Comparison of ENCODE assay signal across 8 cellular contexts in the genomic region with DNA sequence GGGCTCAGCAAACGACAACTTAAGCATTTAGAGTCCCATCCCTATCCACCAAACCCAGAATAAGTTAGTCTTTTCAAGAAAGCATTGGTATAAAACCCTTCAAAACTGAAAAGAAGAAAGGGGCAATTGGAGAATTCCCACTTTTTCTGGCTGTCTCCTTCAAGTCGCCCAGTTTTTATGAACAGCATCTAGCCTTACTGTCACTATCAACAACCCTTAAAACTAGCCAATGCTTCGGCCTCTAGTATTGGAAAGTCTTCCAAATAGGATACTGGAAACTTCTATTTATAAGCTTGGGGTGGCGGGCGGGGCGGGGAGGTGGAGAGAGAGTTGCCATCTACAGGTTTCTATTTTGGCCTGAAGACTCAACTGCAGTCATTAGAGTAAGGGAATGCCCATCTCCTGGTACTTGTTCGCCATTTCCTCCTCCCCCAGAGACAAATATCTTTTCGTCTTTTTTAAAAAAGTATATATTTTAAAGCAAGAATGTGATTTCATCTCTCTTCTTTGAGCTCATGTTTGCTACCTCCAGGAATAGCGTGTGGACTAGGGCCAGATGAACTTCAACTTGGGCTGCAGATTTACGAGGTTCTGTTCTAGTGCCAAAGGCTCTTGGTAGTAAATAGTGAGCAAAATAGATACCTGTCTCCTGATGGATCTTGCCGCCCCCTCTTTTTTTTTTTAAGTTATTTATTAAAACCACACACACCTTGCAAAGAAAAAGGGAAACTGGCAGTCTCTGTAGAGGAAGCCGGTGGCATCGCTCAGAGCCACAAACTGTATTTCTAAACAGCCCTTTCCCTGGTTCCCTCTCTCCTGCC. TPM values are rescaled to one million over a fixed set of nuclear protein-coding genes. Genes with fewer than 3 reads are reported as not detected.
DNase-seq lines count a peak whose midpoint lies in the region; ATAC-seq and TF ChIP-seq lines count a peak whose summit lies in the region.

No MANE protein-coding gene starts in this region.

- H3K27ac ChIP-seq in Panc1 (ENCODE audit: low read length) (peak overlapping the region; percentile 62), dorsolateral prefrontal cortex (peak overlapping the region in 57 of 59 donors; percentile 34 to 100 (median 99)), mucosa of rectum (ENCODE audit: low read depth in 2 of 2, low read length in 2 of 2) (peak overlapping the region; percentile 45 to 98)

- CTCF ChIA-PET in Panc1 (lab: Charles Lee) = interaction anchor here (0.7 to 2.2 kb wide), 6 partner anchors 10 to 1299 kb away, joined by 3 to 7 read pairs (median 3); no protein-coding TSS in a partner anchor

- peak overlapping the region; percentile 47 to 89 for H3K9ac ChIP-seq in mucosa of rectum (ENCODE audit: low read depth in 1 of 2, low read length in 2 of 2)

- intact Hi-C loops in Panc1 (cut with micrococcal nuclease; ENCODE audit: unreplicated experiment) (loop anchor here (5.0 to 10.0 kb wide), 4 partner anchors 292 to 1490 kb away; no protein-coding TSS in a partner anchor), dorsolateral prefrontal cortex (cut with DNase I) (loop anchor here (5.0 kb wide), 3 partner anchors 410 to 1490 kb away; a partner anchor contains a TSS), posterior cingulate gyrus (cut with DNase I) (no loop called here)

- H3K36me3 ChIP-seq in Panc1 (ENCODE audit: control insufficient read depth, insufficient read depth, low read length) = peaks cover 2% of the 10 kb centered on the region; the same call in 1 of the 2 replicates
- H3K36me3 ChIP-seq in mucosa of rectum (ENCODE audit: control insufficient read depth in 2 of 2, insufficient read depth in 2 of 2, low read length in 2 of 2) = no peaks in the 10 kb centered on the region

- H3K27me3 ChIP-seq in Panc1 (ENCODE audit: control insufficient read depth, insufficient read depth, low read length) (no peaks in the 10 kb centered on the region), dorsolateral prefrontal cortex (no peaks in the 10 kb centered on the region), mucosa of rectum (ENCODE audit: control insufficient read depth in 2 of 2, insufficient read depth in 2 of 2, low read length in 2 of 2) (no peaks in the 10 kb centered on the region)

- in situ Hi-C loops in Panc1 (cut with HindIII; ENCODE audit: low pct_unique_long_range_greater_than_20kb, low sequenced_read_pairs) = loop anchor here (10.0 to 25.0 kb wide), 4 partner anchors 172 to 1402 kb away; no protein-coding TSS in a partner anchor

- no peak for ATAC-seq in Panc1

- H3K9me3 ChIP-seq in Panc1 (ENCODE audit: control insufficient read depth, insufficient read depth, low read depth, low read length) = no peaks in the 10 kb centered on the region
- no peaks in the 10 kb centered on the region for H3K9me3 ChIP-seq in mucosa of rectum (ENCODE audit: control insufficient read depth in 2 of 2, low read length in 2 of 2)

- TF ChIP-seq CTCF in Panc1 (IDR thresholded peaks at IDR 0.05) (peak; percentile 76), dorsolateral prefrontal cortex (IDR thresholded peaks at IDR 0.05 in 54 of 56, conservative IDR thresholded peaks at IDR 0.05 in 2 of 56; ENCODE audit: low read depth in 1 of 56, partially characterized antibody in 56 of 56) (peak in 22 of 56 donors; percentile 3 to 53 (median 17))

- POLR2A ChIA-PET in Panc1 (lab: Charles Lee) = interaction anchor here (0.7 kb wide), 1 partner anchor 1206 kb away, joined by 4 read pairs; no protein-coding TSS in a partner anchor

- DNase-seq in HCEC 1CT = peak; percentile 41
- DNase-seq in Panc1 (ENCODE audit: low read depth, low spot score) = no peak
- no peak for DNase-seq in dorsolateral prefrontal cortex
- no peak for DNase-seq in foreskin melanocyte
- DNase-seq in AG20443 (ENCODE audit: low spot score) = no peak
- no peak for DNase-seq in HuH-7.5 (ENCODE audit: low spot score)
- DNase-seq in posterior cingulate gyrus = no peak

- H3K4me1 ChIP-seq in Panc1 (ENCODE audit: control insufficient read depth, insufficient read depth, low read length) (peaks cover 35% of the 10 kb centered on the region), mucosa of rectum (ENCODE audit: control insufficient read depth in 2 of 2, insufficient read depth in 2 of 2, low read length in 2 of 2) (peaks cover 33 to 35% of the 10 kb centered on the region in 2 donors)

- H3K4me3 ChIP-seq in Panc1 (ENCODE audit: low read depth in 2 of 2, low read length in 2 of 2) = peak overlapping the region; percentile 60 to 94
- peak overlapping the region; percentile 55 to 98 (median 83) for H3K4me3 ChIP-seq in dorsolateral prefrontal cortex
- H3K4me3 ChIP-seq in mucosa of rectum (ENCODE audit: low read length in 2 of 2) = peak overlapping the region; percentile 44 to 82

- TSS peak; percentile 28 for BruUV-seq in Panc1 (replicated peaks; lab: Mats Ljungman, UMichigan)

RNA-seq across cellular contexts. Expression of a gene that starts 2.7 kb away (rescaled TPM):
- total RNA-seq in Panc1 (2021; ENCODE audit: unreplicated experiment) (21.5 TPM), dorsolateral prefrontal cortex (100 to 1,000 TPM in 54 of 120 experiments, 10 to 100 TPM in 66; 47.6 to 270 (median 94.0) TPM)
- 25.3 TPM for polyA plus RNA-seq in Panc1 (2012; ENCODE audit: insufficient read length)

RNA-seq across cellular contexts. Expression of a gene that starts 40.2 kb away (rescaled TPM):
- total RNA-seq in Panc1 (2021; ENCODE audit: unreplicated experiment) (not detected), dorsolateral prefrontal cortex (not detected)
- polyA plus RNA-seq in Panc1 (2012; ENCODE audit: insufficient read length) = not detected
